ENCODE assay signal across 1 cellular context in genomic region chr12:121132601-121133481, GRCh38.
TF ChIP-seq lines count a peak whose summit lies in the region.

Gene P2RX7 (plus strand): TSS chr12:121132876. CDS start chr12:121132971, 95 bp downstream.

TF ChIP-seq in GM12878, 131 proteins besides CTCF, POLR2A, EP300 and RAD21 (continued from another document and continues in another):
- TF ChIP-seq, protein P1, sequence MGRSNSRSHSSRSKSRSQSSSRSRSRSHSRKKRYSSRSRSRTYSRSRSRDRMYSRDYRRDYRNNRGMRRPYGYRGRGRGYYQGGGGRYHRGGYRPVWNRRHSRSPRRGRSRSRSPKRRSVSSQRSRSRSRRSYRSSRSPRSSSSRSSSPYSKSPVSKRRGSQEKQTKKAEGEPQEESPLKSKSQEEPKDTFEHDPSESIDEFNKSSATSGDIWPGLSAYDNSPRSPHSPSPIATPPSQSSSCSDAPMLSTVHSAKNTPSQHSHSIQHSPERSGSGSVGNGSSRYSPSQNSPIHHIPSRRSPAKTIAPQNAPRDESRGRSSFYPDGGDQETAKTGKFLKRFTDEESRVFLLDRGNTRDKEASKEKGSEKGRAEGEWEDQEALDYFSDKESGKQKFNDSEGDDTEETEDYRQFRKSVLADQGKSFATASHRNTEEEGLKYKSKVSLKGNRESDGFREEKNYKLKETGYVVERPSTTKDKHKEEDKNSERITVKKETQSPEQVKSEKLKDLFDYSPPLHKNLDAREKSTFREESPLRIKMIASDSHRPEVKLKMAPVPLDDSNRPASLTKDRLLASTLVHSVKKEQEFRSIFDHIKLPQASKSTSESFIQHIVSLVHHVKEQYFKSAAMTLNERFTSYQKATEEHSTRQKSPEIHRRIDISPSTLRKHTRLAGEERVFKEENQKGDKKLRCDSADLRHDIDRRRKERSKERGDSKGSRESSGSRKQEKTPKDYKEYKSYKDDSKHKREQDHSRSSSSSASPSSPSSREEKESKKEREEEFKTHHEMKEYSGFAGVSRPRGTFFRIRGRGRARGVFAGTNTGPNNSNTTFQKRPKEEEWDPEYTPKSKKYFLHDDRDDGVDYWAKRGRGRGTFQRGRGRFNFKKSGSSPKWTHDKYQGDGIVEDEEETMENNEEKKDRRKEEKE (IDR thresholded peaks at IDR 0.05): no peak
- no peak for TF ChIP-seq ZNF592 (IDR thresholded peaks at IDR 0.05)
- no peak for TF ChIP-seq ZBTB40 (IDR thresholded peaks at IDR 0.05; ENCODE audit: borderline replicate concordance)
- no peak for TF ChIP-seq HDGF (IDR thresholded peaks at IDR 0.05)
- TF ChIP-seq, protein P2, sequence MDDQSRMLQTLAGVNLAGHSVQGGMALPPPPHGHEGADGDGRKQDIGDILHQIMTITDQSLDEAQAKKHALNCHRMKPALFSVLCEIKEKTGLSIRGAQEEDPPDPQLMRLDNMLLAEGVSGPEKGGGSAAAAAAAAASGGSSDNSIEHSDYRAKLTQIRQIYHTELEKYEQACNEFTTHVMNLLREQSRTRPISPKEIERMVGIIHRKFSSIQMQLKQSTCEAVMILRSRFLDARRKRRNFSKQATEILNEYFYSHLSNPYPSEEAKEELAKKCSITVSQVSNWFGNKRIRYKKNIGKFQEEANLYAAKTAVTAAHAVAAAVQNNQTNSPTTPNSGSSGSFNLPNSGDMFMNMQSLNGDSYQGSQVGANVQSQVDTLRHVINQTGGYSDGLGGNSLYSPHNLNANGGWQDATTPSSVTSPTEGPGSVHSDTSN (IDR thresholded peaks at IDR 0.05; ENCODE audit: insufficient replicate concordance, low read depth, low read length): no peak
- no peak for TF ChIP-seq SUPT20H (IDR thresholded peaks at IDR 0.05; ENCODE audit: borderline replicate concordance, control insufficient read depth, low read depth, low read length)
- no peak for TF ChIP-seq HDAC2 (IDR thresholded peaks at IDR 0.05)
- TF ChIP-seq ZBTB11 (CRISPR knock-in tag; IDR thresholded peaks at IDR 0.05): no peak
- no peak for TF ChIP-seq ZNF622 (IDR thresholded peaks at IDR 0.05)
- TF ChIP-seq, protein P3, sequence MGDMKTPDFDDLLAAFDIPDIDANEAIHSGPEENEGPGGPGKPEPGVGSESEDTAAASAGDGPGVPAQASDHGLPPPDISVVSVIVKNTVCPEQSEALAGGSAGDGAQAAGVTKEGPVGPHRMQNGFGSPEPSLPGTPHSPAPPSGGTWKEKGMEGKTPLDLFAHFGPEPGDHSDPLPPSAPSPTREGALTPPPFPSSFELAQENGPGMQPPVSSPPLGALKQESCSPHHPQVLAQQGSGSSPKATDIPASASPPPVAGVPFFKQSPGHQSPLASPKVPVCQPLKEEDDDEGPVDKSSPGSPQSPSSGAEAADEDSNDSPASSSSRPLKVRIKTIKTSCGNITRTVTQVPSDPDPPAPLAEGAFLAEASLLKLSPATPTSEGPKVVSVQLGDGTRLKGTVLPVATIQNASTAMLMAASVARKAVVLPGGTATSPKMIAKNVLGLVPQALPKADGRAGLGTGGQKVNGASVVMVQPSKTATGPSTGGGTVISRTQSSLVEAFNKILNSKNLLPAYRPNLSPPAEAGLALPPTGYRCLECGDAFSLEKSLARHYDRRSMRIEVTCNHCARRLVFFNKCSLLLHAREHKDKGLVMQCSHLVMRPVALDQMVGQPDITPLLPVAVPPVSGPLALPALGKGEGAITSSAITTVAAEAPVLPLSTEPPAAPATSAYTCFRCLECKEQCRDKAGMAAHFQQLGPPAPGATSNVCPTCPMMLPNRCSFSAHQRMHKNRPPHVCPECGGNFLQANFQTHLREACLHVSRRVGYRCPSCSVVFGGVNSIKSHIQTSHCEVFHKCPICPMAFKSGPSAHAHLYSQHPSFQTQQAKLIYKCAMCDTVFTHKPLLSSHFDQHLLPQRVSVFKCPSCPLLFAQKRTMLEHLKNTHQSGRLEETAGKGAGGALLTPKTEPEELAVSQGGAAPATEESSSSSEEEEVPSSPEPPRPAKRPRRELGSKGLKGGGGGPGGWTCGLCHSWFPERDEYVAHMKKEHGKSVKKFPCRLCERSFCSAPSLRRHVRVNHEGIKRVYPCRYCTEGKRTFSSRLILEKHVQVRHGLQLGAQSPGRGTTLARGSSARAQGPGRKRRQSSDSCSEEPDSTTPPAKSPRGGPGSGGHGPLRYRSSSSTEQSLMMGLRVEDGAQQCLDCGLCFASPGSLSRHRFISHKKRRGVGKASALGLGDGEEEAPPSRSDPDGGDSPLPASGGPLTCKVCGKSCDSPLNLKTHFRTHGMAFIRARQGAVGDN (IDR thresholded peaks at IDR 0.05): peak; percentile 61
- no peak; the same call in 1 of the 2 replicates for TF ChIP-seq MXI1 (IDR thresholded peaks at IDR 0.05; ENCODE audit: low read depth, low read length)
- no peak for TF ChIP-seq REST (IDR thresholded peaks at IDR 0.05; ENCODE audit: low read depth, low read length)
- TF ChIP-seq CHD4 (IDR thresholded peaks at IDR 0.05): no peak
- no peak for TF ChIP-seq SMAD5 (IDR thresholded peaks at IDR 0.05; ENCODE audit: low read depth)
- no peak for TF ChIP-seq SUZ12 (IDR thresholded peaks at IDR 0.05; ENCODE audit: unreplicated experiment)
- TF ChIP-seq E2F8 (IDR thresholded peaks at IDR 0.05; ENCODE audit: low read depth, partially characterized antibody): no peak
